12 cellular contexts compared by ENCODE assay signal in the genomic region with DNA sequence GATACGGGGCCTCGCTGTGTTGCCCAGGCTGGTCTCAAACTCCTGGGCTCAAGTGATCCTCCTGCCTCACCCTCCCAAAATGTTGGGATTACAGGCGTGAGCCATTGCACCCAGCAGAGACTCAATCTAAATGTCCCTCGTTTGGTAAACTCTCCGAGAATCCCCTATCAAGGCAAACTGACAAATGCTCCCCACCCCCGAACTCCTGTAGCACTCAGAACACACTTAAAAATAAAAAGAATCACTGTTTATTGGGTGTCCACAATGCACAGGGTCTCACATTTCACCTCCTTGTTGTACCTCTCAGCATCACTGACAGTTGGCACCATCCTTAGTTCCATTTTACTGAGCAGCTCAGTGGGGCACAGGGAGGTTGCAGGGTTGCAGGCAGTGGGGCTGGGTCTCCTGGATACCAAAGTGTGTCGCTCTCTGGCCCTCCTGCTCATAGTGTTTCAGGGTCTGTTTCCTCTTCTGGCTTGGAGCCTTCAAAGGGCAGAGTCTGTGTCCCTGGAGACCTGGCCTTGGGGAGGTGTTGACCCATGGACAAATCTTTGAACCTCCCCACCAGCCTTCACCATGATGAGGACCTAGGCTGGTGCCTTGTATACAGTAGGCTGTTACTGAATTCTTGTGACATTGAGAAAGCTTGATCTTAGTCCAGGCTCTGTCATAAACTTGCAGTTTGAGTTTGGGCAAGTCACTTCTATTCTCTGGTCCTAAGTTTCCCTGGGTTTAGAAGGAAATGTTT. TPM values are rescaled to one million over a fixed set of nuclear protein-coding genes. Genes with fewer than 3 reads are reported as not detected.
DNase-seq lines count a peak whose midpoint lies in the region; ATAC-seq, FAIRE-seq and TF ChIP-seq lines count a peak whose summit lies in the region.
"Had no signal": no experiment of that assay in that cellular context is flagged by ENCODE, and none has a peak within 500 bp of the region (broad histone marks: within the 10 kb centered on the region; RNA-seq: fewer than 3 reads in every experiment).

No MANE protein-coding gene starts in this region.

- no peak for FAIRE-seq in astrocyte (lab: Jason Lieb, UNC)
- FAIRE-seq: frontal cortex, urothelium cell line had no signal

- no peak overlapping the region for H3K9ac ChIP-seq in astrocyte (ENCODE audit: low read length)

- H3K27me3 Mint-ChIP-seq in astrocyte (ENCODE audit: low read depth, unreplicated experiment): no peaks in the 10 kb centered on the region

- no peaks in the 10 kb centered on the region for H3K4me1 ChIP-seq in astrocyte (ENCODE audit: insufficient read depth, low read length)
- peaks cover 11% of the 10 kb centered on the region for H3K4me1 ChIP-seq in osteoblast (ENCODE audit: insufficient read depth, low read length)

- H3K79me2 ChIP-seq in astrocyte (ENCODE audit: insufficient read depth, low read length): no peaks in the 10 kb centered on the region
- H3K79me2 ChIP-seq in osteoblast (ENCODE audit: insufficient read depth, low read length): no peaks in the 10 kb centered on the region

- no peaks in the 10 kb centered on the region for H4K20me1 ChIP-seq in astrocyte (ENCODE audit: insufficient read depth, low read length)
- no peaks in the 10 kb centered on the region for H4K20me1 ChIP-seq in osteoblast (ENCODE audit: insufficient read depth, low read length)

- peak; percentile 62 for DNase-seq in GM12865 (ENCODE audit: low read depth)
- no peak for DNase-seq in astrocyte (ENCODE audit: low read depth)
- peak; percentile 32 for DNase-seq in osteoblast (ENCODE audit: insufficient read length, low spot score, missing footprints)
- no peak for DNase-seq in central memory CD4-positive, alpha-beta T cell
- DNase-seq in amygdala (lab: John Stamatoyannopoulos, UW): no peak
- DNase-seq: activated CD4-positive, CD25-positive, alpha-beta regulatory T cell; NCI-H226 had no signal

- no peak overlapping the region for H3K4me3 Mint-ChIP-seq in astrocyte (ENCODE audit: unreplicated experiment)

- peak; percentile 22 for ATAC-seq in GM21737 (IDR thresholded peaks at IDR 0.05; ENCODE audit: unreplicated experiment)
- ATAC-seq in HG03175 (IDR thresholded peaks at IDR 0.05; ENCODE audit: unreplicated experiment): no peak

- H2AFZ ChIP-seq in astrocyte (ENCODE audit: low read depth, low read length): no peak overlapping the region
- no peak overlapping the region for H2AFZ ChIP-seq in osteoblast (ENCODE audit: low read length)

- no peak overlapping the region for H3K27ac ChIP-seq in astrocyte (ENCODE audit: low read depth, low read length)
- no peak overlapping the region for H3K27ac ChIP-seq in osteoblast (ENCODE audit: low read depth, low read length)

- H3K27ac Mint-ChIP-seq in astrocyte (ENCODE audit: unreplicated experiment): peak overlapping the region; percentile 47

- H3K4me2 ChIP-seq in astrocyte (ENCODE audit: low read length) (no peak overlapping the region), osteoblast (ENCODE audit: insufficient read depth, low read length) (no peak overlapping the region)

- peaks cover 2% of the 10 kb centered on the region for H3K36me3 Mint-ChIP-seq in astrocyte (ENCODE audit: low read depth, unreplicated experiment)

- TF ChIP-seq CTCF in GM12865 (IDR thresholded peaks at IDR 0.05; ENCODE audit: insufficient read depth, low read depth, low read length, missing control alignments): no peak
- TF ChIP-seq CTCF in astrocyte (IDR thresholded peaks at IDR 0.05; ENCODE audit: insufficient read depth, low read depth, low read length): no peak
- no peak for TF ChIP-seq CTCF in osteoblast (IDR thresholded peaks at IDR 0.05; ENCODE audit: extremely low read depth, low read depth, low read length)

- H3K4me3 ChIP-seq in GM12865 (ENCODE audit: low read depth, low read length) (no peak overlapping the region), astrocyte (ENCODE audit: insufficient read depth, low read depth, low read length) (no peak overlapping the region), osteoblast (ENCODE audit: insufficient read depth, low read length) (no peak overlapping the region)
- H3K4me3 ChIP-seq: left lung had no signal

- peaks cover 8% of the 10 kb centered on the region for H3K4me1 Mint-ChIP-seq in astrocyte (ENCODE audit: low read depth, unreplicated experiment)

- H3K36me3 ChIP-seq in astrocyte (ENCODE audit: insufficient read depth, low read length) (no peaks in the 10 kb centered on the region), osteoblast (ENCODE audit: insufficient read depth, low read length) (no peaks in the 10 kb centered on the region)
- H3K36me3 ChIP-seq: left lung had no signal

- no peaks in the 10 kb centered on the region for H3K9me3 Mint-ChIP-seq in astrocyte (ENCODE audit: unreplicated experiment)

- no peaks in the 10 kb centered on the region for H3K27me3 ChIP-seq in astrocyte (ENCODE audit: insufficient read depth, low read length)
- no peaks in the 10 kb centered on the region for H3K27me3 ChIP-seq in osteoblast (ENCODE audit: insufficient read depth, low read length)
- H3K27me3 ChIP-seq: left lung had no signal

- H3K9me3 ChIP-seq in astrocyte (ENCODE audit: insufficient read depth, low read depth, low read length) (no peaks in the 10 kb centered on the region), osteoblast (ENCODE audit: low read depth, low read length) (no peaks in the 10 kb centered on the region)
- H3K9me3 ChIP-seq: left lung had no signal

RNA-seq across cellular contexts. Expression of a gene that starts 8.6 kb away (rescaled TPM):
- 33.4 and 33.7 TPM in 2 replicates for total RNA-seq in astrocyte
- total RNA-seq in osteoblast: 22.1 and 22.4 TPM in 2 replicates

RNA-seq across cellular contexts. Expression of a gene that starts 47.9 kb away (rescaled TPM):
- 39.4 and 41.2 TPM in 2 replicates for total RNA-seq in astrocyte
- 14.1 and 17.7 TPM in 2 replicates for total RNA-seq in osteoblast

Comparison
In these comparisons a context has a peak if more than half of its experiments do, and no peak if none do; other contexts are left out.
1. DNase-seq: peak in GM12865 (single experiment) and osteoblast (single experiment); none in astrocyte (single experiment), central memory CD4-positive, alpha-beta T cell (single experiment) and amygdala (0 of 56).